ENCODE assay signal across 8 cellular contexts in the genomic region with DNA sequence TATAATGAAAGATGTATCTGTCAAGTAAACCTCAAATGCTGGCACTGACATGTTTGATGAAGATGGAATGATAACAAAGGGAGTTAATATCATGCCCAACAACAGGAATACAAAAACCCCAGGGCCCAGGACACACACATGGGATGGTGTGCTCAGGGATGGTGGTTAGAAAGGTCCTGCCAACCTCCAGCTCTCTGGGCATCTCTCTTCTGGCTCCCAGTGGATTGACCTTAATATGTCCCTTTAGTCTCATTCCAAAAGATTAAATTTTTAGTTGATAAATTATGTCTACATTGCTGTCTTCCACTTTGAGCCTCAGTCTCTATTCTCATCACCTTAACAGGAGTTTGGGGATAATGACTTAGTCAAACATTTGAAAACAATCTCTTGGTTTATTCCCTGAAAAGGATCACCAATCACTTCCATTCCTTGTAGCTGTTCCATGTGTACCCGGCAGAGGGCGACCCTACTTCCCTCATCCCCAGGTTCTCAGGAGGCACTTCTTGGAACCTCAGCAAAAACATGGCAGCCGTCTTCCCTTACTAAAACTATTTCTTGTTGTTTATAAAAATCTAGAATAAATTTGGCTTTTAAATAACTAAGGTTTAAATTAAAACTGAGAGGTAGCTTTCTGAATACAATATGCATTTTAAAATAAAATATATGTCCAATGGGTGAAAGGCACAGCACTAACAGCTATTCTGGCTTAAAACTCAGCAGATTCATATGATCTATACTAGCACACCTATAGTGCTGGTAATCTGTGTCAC. TPM values are rescaled to one million over a fixed set of nuclear protein-coding genes. Genes with fewer than 3 reads are reported as not detected.
A peak's percentile ranks its signal among the peaks of the same experiment; 100 is the strongest.
DNase-seq lines count a peak whose midpoint lies in the region; ATAC-seq, FAIRE-seq and TF ChIP-seq lines count a peak whose summit lies in the region.

No MANE protein-coding gene starts in this region.

- in situ Hi-C loops in IMR-90 (cut with MboI; ENCODE audit: low sequenced_read_pairs), result no loop called here

- no peak overlapping the region for H3K14ac ChIP-seq in IMR-90 (replicated peaks; ENCODE audit: low read depth, low read length)

- peaks cover 3% of the 10 kb centered on the region for H3K9me3 ChIP-seq in IMR-90 (ENCODE audit: control insufficient read depth, insufficient read depth, low read length)

- H3K36me3 Mint-ChIP-seq in glutamatergic neuron (ENCODE audit: unreplicated experiment), result no peaks in the 10 kb centered on the region

- H3K18ac ChIP-seq in IMR-90 (ENCODE audit: low read depth, low read length), result no peak overlapping the region

- no peaks in the 10 kb centered on the region for H4K20me1 ChIP-seq in IMR-90 (ENCODE audit: insufficient read depth, low read length)

- no peak overlapping the region for H3K56ac ChIP-seq in IMR-90 (ENCODE audit: extremely low read depth, insufficient read depth, low read length)

- no peak for TF ChIP-seq POLR2A in IMR-90 (IDR thresholded peaks at IDR 0.05; ENCODE audit: low read depth, low read length)

- H3K36me3 ChIP-seq in IMR-90 (ENCODE audit: control insufficient read depth, insufficient read depth, low read length), result no peaks in the 10 kb centered on the region

- no peaks in the 10 kb centered on the region; the same call in 1 of the 2 replicates for H3K27me3 ChIP-seq in IMR-90 (ENCODE audit: control insufficient read depth, insufficient read depth, low read length)

- WGBS in IMR-90 (ENCODE audit: extremely low coverage in 2 of 2, insufficient read length in 1 of 2), 2 experiments, result no CpG with 5 or more reads among the region's 3 CpGs

- no peak overlapping the region for H3K4ac ChIP-seq in IMR-90 (ENCODE audit: low read depth, low read length)

- no peak overlapping the region for H4K91ac ChIP-seq in IMR-90 (ENCODE audit: insufficient read depth, low read depth, low read length)

- POLR2A ChIA-PET in IMR-90 (lab: Charles Lee; ENCODE audit: unreplicated experiment), result no interaction called here

- BruUV-seq in IMR-90 (replicated peaks; lab: Mats Ljungman, UMichigan), result no TSS peak

- H3K4me1 Mint-ChIP-seq in glutamatergic neuron (ENCODE audit: low read depth, unreplicated experiment), result peaks cover 4% of the 10 kb centered on the region

- FAIRE-seq in G401.6 (lab: Jason Lieb, UNC), result peak; percentile 95

- no peak overlapping the region for H2AFZ ChIP-seq in IMR-90 (replicated peaks; ENCODE audit: low read length, poor library complexity)

- intact Hi-C loops in IMR-90 (cut with micrococcal nuclease), result loop anchor here (1.0 kb wide), 1 partner anchor 30 kb away; a partner anchor contains a TSS

- H4K5ac ChIP-seq in IMR-90 (ENCODE audit: low read depth, low read length), result no peak overlapping the region

- peaks cover under 1% of the 10 kb centered on the region for H3K9me3 Mint-ChIP-seq in glutamatergic neuron (ENCODE audit: unreplicated experiment)

- H3K9ac ChIP-seq in IMR-90 (ENCODE audit: low read depth, low read length), result no peak overlapping the region

- no peak overlapping the region for H3K23ac ChIP-seq in IMR-90 (ENCODE audit: low read depth, low read length)

- no peaks in the 10 kb centered on the region for H3K79me1 ChIP-seq in IMR-90 (ENCODE audit: low read depth in 1 of 2, low read length in 2 of 2)

- H2BK5ac ChIP-seq in IMR-90 (ENCODE audit: low read depth, low read length, poor library complexity, severe bottlenecking), result no peak overlapping the region

- dilution Hi-C loops in IMR-90 (cut with HindIII; ENCODE audit: low sequenced_read_pairs, unreplicated experiment), result no loop called here

- H2AK9ac ChIP-seq in IMR-90 (replicated peaks; ENCODE audit: low read depth, low read length, poor library complexity), result no peak overlapping the region

- H4K8ac ChIP-seq in IMR-90 (ENCODE audit: low read depth in 2 of 2, low read length in 2 of 2), result peak overlapping the region in 1 of 2 experiments; percentile 82; a peak in 2 of 4 replicates

- H2BK15ac ChIP-seq in IMR-90 (ENCODE audit: low read depth, low read length), result no peak overlapping the region

- peak overlapping the region; percentile 58; the same call in 1 of the 2 replicates for H2BK20ac ChIP-seq in IMR-90 (ENCODE audit: low read depth, low read length)

- DNase-seq in IMR-90 (peak; percentile 70), RKO (ENCODE audit: low spot score) (peak; percentile 72), glutamatergic neuron (peak; percentile 77), pulmonary artery endothelial cell (ENCODE audit: low read depth, low spot score) (peak; percentile 8), NCI-H2196 treated with DMSO at 0.1 percent for 48 hours (lab: John Stamatoyannopoulos, UW; ENCODE audit: unreplicated experiment) (no peak)
- peak; percentile 78 for DNase-seq in activated effector memory CD4-positive, alpha-beta T cell treated with anti-CD3 and anti-CD28 coated beads, Interleukin-2, amount 50 U/mL, for 16 hours

- H3K4me3 ChIP-seq in IMR-90 (ENCODE audit: insufficient read depth, low read depth, low read length), result no peak overlapping the region

- H2AK5ac ChIP-seq in IMR-90 (ENCODE audit: low read depth, low read length), result no peak overlapping the region

- no peak overlapping the region for H3K27ac ChIP-seq in IMR-90 (ENCODE audit: insufficient read depth, low read length)

- CTCF ChIA-PET in IMR-90 (lab: Yijun Ruan, JAX), result interaction anchor here (0.6 to 3.0 kb wide), 7 partner anchors 9 to 48 kb away, joined by 3 to 20 read pairs (median 4); a partner anchor contains a TSS

- no peak overlapping the region for H3K4me2 ChIP-seq in IMR-90 (ENCODE audit: low read depth, low read length)

- H3K9me1 ChIP-seq in IMR-90 (ENCODE audit: insufficient read depth, low read length), result no peaks in the 10 kb centered on the region

- H3K27me3 Mint-ChIP-seq in glutamatergic neuron (ENCODE audit: unreplicated experiment), result no peaks in the 10 kb centered on the region

- no peaks in the 10 kb centered on the region for H3K4me1 ChIP-seq in IMR-90 (ENCODE audit: control insufficient read depth, insufficient read depth, low read length)

- peak; percentile 62 for TF ChIP-seq RAD21 in IMR-90 (IDR thresholded peaks at IDR 0.05; ENCODE audit: low read length)

- ATAC-seq in IMR-90 (ENCODE audit: low read depth) (peak; percentile 83), GM18907 (IDR thresholded peaks at IDR 0.05; ENCODE audit: unreplicated experiment) (no peak)

- H3K4me3 Mint-ChIP-seq in glutamatergic neuron (ENCODE audit: unreplicated experiment), result no peak overlapping the region

- TF ChIP-seq CTCF in IMR-90 (conservative IDR thresholded peaks at IDR 0.05; ENCODE audit: low read depth, low read length) (peak; percentile 69), glutamatergic neuron (IDR thresholded peaks at IDR 0.05; ENCODE audit: partially characterized antibody, unreplicated experiment) (peak; percentile 80)

- H3K27ac Mint-ChIP-seq in glutamatergic neuron (ENCODE audit: unreplicated experiment), result no peak overlapping the region

- no peak overlapping the region for H2BK120ac ChIP-seq in IMR-90 (ENCODE audit: low read depth, low read length)

TF ChIP-seq in IMR-90, 13 proteins besides CTCF, POLR2A, EP300 and RAD21:
- no peak for TF ChIP-seq FOS (IDR thresholded peaks at IDR 0.05; ENCODE audit: low read depth, low read length)
- peak; percentile 59 for TF ChIP-seq SMC3 (IDR thresholded peaks at IDR 0.05; ENCODE audit: low read depth, low read length)
- no peak for TF ChIP-seq RFX5 (IDR thresholded peaks at IDR 0.05; ENCODE audit: low read depth, low read length)

RNA-seq across cellular contexts. Expression of a gene that starts 29.6 kb away (rescaled TPM):
- 11.1 and 13.9 TPM in 2 replicates for total RNA-seq in IMR-90 (2012; rRNA removed)
- polyA plus RNA-seq in IMR-90 (2012; rRNA removed), result 13.4 and 15.0 TPM in 2 replicates
- 5.4 and 5.9 TPM in 2 replicates for polyA plus RNA-seq in IMR-90 (2012; cell fraction: cytosol; rRNA removed)
- polyA plus RNA-seq in IMR-90 (2012; cell fraction: nucleus; rRNA removed; ENCODE audit: low replicate concordance), result 30.8 and 50.7 TPM in 2 replicates
- 11.5 TPM for total RNA-seq in glutamatergic neuron (ENCODE audit: unreplicated experiment)
- total RNA-seq in pulmonary artery endothelial cell, result 8.6 and 9.4 TPM in 2 replicates

RNA-seq across cellular contexts. Expression of a gene that starts 30.1 kb away (rescaled TPM):
- 5.4 and 15.6 TPM in 2 replicates for total RNA-seq in IMR-90 (2012; rRNA removed)
- polyA plus RNA-seq in IMR-90 (2012; rRNA removed), result 11.1 and 11.2 TPM in 2 replicates
- 1.4 and 1.6 TPM in 2 replicates for polyA plus RNA-seq in IMR-90 (2012; cell fraction: cytosol; rRNA removed)
- 2.6 and 9.3 TPM in 2 replicates for polyA plus RNA-seq in IMR-90 (2012; cell fraction: nucleus; rRNA removed; ENCODE audit: low replicate concordance)
- 61.4 TPM for total RNA-seq in glutamatergic neuron (ENCODE audit: unreplicated experiment)
- 20.4 and 24.3 TPM in 2 replicates for total RNA-seq in pulmonary artery endothelial cell

RNA-seq across cellular contexts. Expression of a gene that starts 31.9 kb away (rescaled TPM):
- total RNA-seq in IMR-90 (2012; rRNA removed) (60.4 and 77.8 TPM in 2 replicates), glutamatergic neuron (ENCODE audit: unreplicated experiment) (188 TPM), pulmonary artery endothelial cell (46.0 and 67.7 TPM in 2 replicates)
- polyA plus RNA-seq in IMR-90 (2012; rRNA removed), result 146 and 150 TPM in 2 replicates
- polyA plus RNA-seq in IMR-90 (2012; cell fraction: cytosol; rRNA removed), result 119 and 140 TPM in 2 replicates
- polyA plus RNA-seq in IMR-90 (2012; cell fraction: nucleus; rRNA removed; ENCODE audit: low replicate concordance), result 281 and 318 TPM in 2 replicates
